Comparison of ENCODE assay signal across 8 cellular contexts in genomic region chr2:55771612-55772011, GRCh38.
DNase-seq lines count a peak whose midpoint lies in the region; ATAC-seq and TF ChIP-seq lines count a peak whose summit lies in the region.

No MANE protein-coding gene starts in this region.

- H3F3A ChIP-seq in DOHH2 (ENCODE audit: control insufficient read depth, insufficient read depth): no peaks in the 10 kb centered on the region

- no peak for ATAC-seq in GM21360 (IDR thresholded peaks at IDR 0.05; ENCODE audit: unreplicated experiment)

- no peak overlapping the region for H3K4me3 ChIP-seq in DOHH2 (ENCODE audit: low read length)
- H3K4me3 ChIP-seq in brain microvascular endothelial cell (ENCODE audit: low read depth, low read length): no peak overlapping the region

- peaks cover 18% of the 10 kb centered on the region for H3K4me1 Mint-ChIP-seq in mesothelial cell of epicardium

- TF ChIP-seq CTCF in DOHH2 (IDR thresholded peaks at IDR 0.05; ENCODE audit: low read depth, low read length, poor library complexity, severe bottlenecking) (peak; percentile 61), brain microvascular endothelial cell (IDR thresholded peaks at IDR 0.05; ENCODE audit: low read depth, low read length, missing control alignments) (peak; percentile 39), mesothelial cell of epicardium (IDR thresholded peaks at IDR 0.05; ENCODE audit: unreplicated experiment) (peak; percentile 59)

- H3K9me2 ChIP-seq in DOHH2 (replicated peaks; ENCODE audit: control insufficient read depth, low read length): no peaks in the 10 kb centered on the region

- no peak overlapping the region for H3K4me2 ChIP-seq in DOHH2 (ENCODE audit: low read length)

- H3K27me3 ChIP-seq in DOHH2 (ENCODE audit: control insufficient read depth, low read length) (peaks cover 9% of the 10 kb centered on the region; the same call in 1 of the 2 replicates), brain microvascular endothelial cell (replicated peaks) (no peaks in the 10 kb centered on the region)

- H4K20me1 ChIP-seq in DOHH2 (ENCODE audit: control insufficient read depth, insufficient read depth, low read depth, low read length): no peaks in the 10 kb centered on the region

- H3K27ac ChIP-seq in DOHH2 (ENCODE audit: low read depth, low read length) (no peak overlapping the region), brain microvascular endothelial cell (no peak overlapping the region)

- H3K36me3 Mint-ChIP-seq in mesothelial cell of epicardium: peaks cover 4% of the 10 kb centered on the region

- in situ Hi-C loops in brain microvascular endothelial cell (cut with HindIII; ENCODE audit: low pct_ligation_motif_present, low sequenced_read_pairs): no loop called here

- H3K27me3 Mint-ChIP-seq in mesothelial cell of epicardium (ENCODE audit: low read depth): peaks cover 7% of the 10 kb centered on the region

- DNase-seq in NAMALWA (ENCODE audit: low spot score) (peak; percentile 44), brain microvascular endothelial cell (no peak), mesothelial cell of epicardium (ENCODE audit: low spot score in 2 of 2, unreplicated experiment in 2 of 2) (no peak), iPS-NIHi11 (ENCODE audit: low spot score) (no peak), mucosa of gallbladder (ENCODE audit: low spot score) (no peak), islet precursor cell (no peak)

- no peak overlapping the region for H3K27ac Mint-ChIP-seq in mesothelial cell of epicardium

- no peak overlapping the region for H3K4me3 Mint-ChIP-seq in mesothelial cell of epicardium

- no peaks in the 10 kb centered on the region for H3K79me2 ChIP-seq in DOHH2 (ENCODE audit: control insufficient read depth, low read length)

- no peaks in the 10 kb centered on the region for H3K9me3 ChIP-seq in DOHH2 (ENCODE audit: control insufficient read depth, insufficient read depth, low read length)

- H3K36me3 ChIP-seq in DOHH2 (ENCODE audit: control insufficient read depth, low read length): no peaks in the 10 kb centered on the region
- no peaks in the 10 kb centered on the region for H3K36me3 ChIP-seq in brain microvascular endothelial cell (replicated peaks)

- no peaks in the 10 kb centered on the region for H3K4me1 ChIP-seq in DOHH2 (ENCODE audit: control insufficient read depth, low read length)

- H3K9me3 Mint-ChIP-seq in mesothelial cell of epicardium: peaks cover 7% of the 10 kb centered on the region
